Comparison of ENCODE assay signal across 11 cellular contexts in genomic region chr2:217790681-217791392, GRCh38.
DNase-seq lines count a peak whose midpoint lies in the region; ATAC-seq and TF ChIP-seq lines count a peak whose summit lies in the region.
"Had no signal": no experiment of that assay in that cellular context is flagged by ENCODE, and none has a peak within 500 bp of the region (broad histone marks: within the 10 kb centered on the region; RNA-seq: fewer than 3 reads in every experiment).

No MANE protein-coding gene starts in this region.

- peaks cover 13 to 20% of the 10 kb centered on the region in 2 donors for H3K36me3 ChIP-seq in stomach smooth muscle (ENCODE audit: control insufficient read depth in 2 of 2, insufficient read depth in 2 of 2, low read length in 2 of 2)
- H3K36me3 ChIP-seq: neutrophil had no signal

- peaks cover 31% of the 10 kb centered on the region for H3K4me1 ChIP-seq in stomach smooth muscle (ENCODE audit: control insufficient read depth, insufficient read depth, low read length)

- DNase-seq in T-helper 1 cell (no peak), foreskin fibroblast (peak; percentile 77 to 87), NCI-H1105 (lab: John Stamatoyannopoulos, UW) (no peak), left lobe of liver (ENCODE audit: low spot score) (no peak), NCI-H446 (lab: John Stamatoyannopoulos, UW) (no peak)
- DNase-seq in activated CD4-positive, alpha-beta memory T cell treated with anti-CD3 and anti-CD28 coated beads for 36 hours = no peak
- DNase-seq: NCI-H774 had no signal

- peak overlapping the region; percentile 53 for H3K27ac ChIP-seq in stomach smooth muscle (ENCODE audit: low read length)
- H3K27ac ChIP-seq: neutrophil had no signal

- H3K4me1 Mint-ChIP-seq in T-helper 1 cell treated with Interleukin-12 subunit alpha and Interleukin-12 subunit beta and Interleukin-4 antibody, amounts not matched to agents 30 μg/mL and 1 μg/mL, for 36 hours (ENCODE audit: low read depth) = peaks cover 18% of the 10 kb centered on the region
- peaks cover 12% of the 10 kb centered on the region for H3K4me1 Mint-ChIP-seq in activated CD4-positive, alpha-beta memory T cell treated with anti-CD3 and anti-CD28 coated beads for 36 hours (ENCODE audit: low read depth)

- H3K36me3 Mint-ChIP-seq in T-helper 1 cell treated with Interleukin-12 subunit alpha and Interleukin-12 subunit beta and Interleukin-4 antibody, amounts not matched to agents 30 μg/mL and 1 μg/mL, for 36 hours (ENCODE audit: low read depth) = no peaks in the 10 kb centered on the region
- H3K36me3 Mint-ChIP-seq in activated CD4-positive, alpha-beta memory T cell treated with anti-CD3 and anti-CD28 coated beads for 36 hours = no peaks in the 10 kb centered on the region
- H3K36me3 Mint-ChIP-seq: brain had no signal

- no peaks in the 10 kb centered on the region for H3K9me3 ChIP-seq in stomach smooth muscle (ENCODE audit: control insufficient read depth in 2 of 2, low read length in 2 of 2)
- H3K9me3 ChIP-seq: neutrophil had no signal

- TF ChIP-seq CTCF in foreskin fibroblast (IDR thresholded peaks at IDR 0.05; ENCODE audit: low read depth, low read length) = no peak

- POLR2A ChIA-PET in activated CD4-positive, alpha-beta memory T cell treated with anti-CD3 and anti-CD28 coated beads for 36 hours (lab: Charles Lee) = no interaction called here

- no peaks in the 10 kb centered on the region for H3K9me3 Mint-ChIP-seq in T-helper 1 cell treated with Interleukin-12 subunit alpha and Interleukin-12 subunit beta and Interleukin-4 antibody, amounts not matched to agents 30 μg/mL and 1 μg/mL, for 36 hours
- no peaks in the 10 kb centered on the region for H3K9me3 Mint-ChIP-seq in activated CD4-positive, alpha-beta memory T cell treated with anti-CD3 and anti-CD28 coated beads for 36 hours

- no peak for ATAC-seq in left lobe of liver

- H3K27me3 Mint-ChIP-seq in T-helper 1 cell treated with Interleukin-12 subunit alpha and Interleukin-12 subunit beta and Interleukin-4 antibody, amounts not matched to agents 30 μg/mL and 1 μg/mL, for 36 hours (ENCODE audit: low read depth) = no peaks in the 10 kb centered on the region
- no peaks in the 10 kb centered on the region for H3K27me3 Mint-ChIP-seq in activated CD4-positive, alpha-beta memory T cell treated with anti-CD3 and anti-CD28 coated beads for 36 hours

- CTCF ChIA-PET in activated CD4-positive, alpha-beta memory T cell treated with anti-CD3 and anti-CD28 coated beads for 36 hours (lab: Charles Lee) = interaction anchor here (0.7 to 6.8 kb wide), 12 partner anchors 16 to 278 kb away, joined by 3 to 99 read pairs (median 6); partner anchors contain the start of gene RUFY4

- peak overlapping the region; percentile 57 for H3K4me3 Mint-ChIP-seq in T-helper 1 cell treated with Interleukin-12 subunit alpha and Interleukin-12 subunit beta and Interleukin-4 antibody, amounts not matched to agents 30 μg/mL and 1 μg/mL, for 36 hours
- peak overlapping the region; percentile 66 for H3K4me3 Mint-ChIP-seq in activated CD4-positive, alpha-beta memory T cell treated with anti-CD3 and anti-CD28 coated beads for 36 hours
- H3K4me3 Mint-ChIP-seq: brain had no signal

- no peak overlapping the region for H3K9ac ChIP-seq in stomach smooth muscle (ENCODE audit: low read length in 2 of 2)

- no peak overlapping the region for H3K4me3 ChIP-seq in foreskin fibroblast (ENCODE audit: low read depth in 1 of 2, low read length in 2 of 2)
- no peak overlapping the region for H3K4me3 ChIP-seq in stomach smooth muscle (ENCODE audit: low read length in 2 of 2)

- peak overlapping the region; percentile 52 for H3K27ac Mint-ChIP-seq in T-helper 1 cell treated with Interleukin-12 subunit alpha and Interleukin-12 subunit beta and Interleukin-4 antibody, amounts not matched to agents 30 μg/mL and 1 μg/mL, for 36 hours
- H3K27ac Mint-ChIP-seq in activated CD4-positive, alpha-beta memory T cell treated with anti-CD3 and anti-CD28 coated beads for 36 hours = peak overlapping the region; percentile 21

- no peaks in the 10 kb centered on the region for H3K27me3 ChIP-seq in stomach smooth muscle (ENCODE audit: control insufficient read depth in 1 of 2, insufficient read depth in 2 of 2, low read length in 2 of 2)

- intact Hi-C loops in activated CD4-positive, alpha-beta memory T cell treated with anti-CD3 and anti-CD28 coated beads for 36 hours (cut with micrococcal nuclease) = loop anchor here (1.0 kb wide), 1 partner anchor 243 kb away; no protein-coding TSS in a partner anchor

Comparison
In these comparisons a context has a peak if more than half of its experiments do, and no peak if none do; other contexts are left out.
1. DNase-seq: peak in foreskin fibroblast (2 of 2); none in T-helper 1 cell (0 of 5), activated CD4-positive, alpha-beta memory T cell treated with anti-CD3 and anti-CD28 coated beads for 36 hours (single experiment), NCI-H1105 (single experiment), left lobe of liver (single experiment) and NCI-H446 (0 of 2).